Comparison of ENCODE assay signal across 1 cellular context in the genomic region with DNA sequence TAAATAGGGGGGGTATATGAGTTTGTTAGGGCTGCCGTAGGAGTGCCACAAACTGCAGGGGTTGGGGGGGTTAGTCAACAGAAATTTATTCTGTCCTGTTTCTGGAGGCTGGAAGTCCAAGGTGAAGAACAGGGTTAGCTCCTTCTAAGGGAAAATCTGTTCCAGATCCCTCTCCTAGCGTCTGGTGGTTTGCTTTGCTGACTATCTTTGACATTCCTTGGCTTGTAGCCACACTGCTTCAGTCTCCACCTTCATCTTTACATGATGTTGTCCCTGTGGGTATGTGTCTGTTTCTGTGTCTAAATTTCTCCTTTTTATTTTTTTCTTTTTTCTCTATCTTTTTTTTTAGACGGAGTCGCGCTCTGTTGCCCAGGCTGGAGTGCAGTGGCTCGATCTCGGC.
TF ChIP-seq lines count a peak whose summit lies in the region.

No MANE protein-coding gene starts in this region.

TF ChIP-seq in IMR-90, 13 proteins besides CTCF, POLR2A, EP300 and RAD21 (continued from another document):
- TF ChIP-seq, protein P1, sequence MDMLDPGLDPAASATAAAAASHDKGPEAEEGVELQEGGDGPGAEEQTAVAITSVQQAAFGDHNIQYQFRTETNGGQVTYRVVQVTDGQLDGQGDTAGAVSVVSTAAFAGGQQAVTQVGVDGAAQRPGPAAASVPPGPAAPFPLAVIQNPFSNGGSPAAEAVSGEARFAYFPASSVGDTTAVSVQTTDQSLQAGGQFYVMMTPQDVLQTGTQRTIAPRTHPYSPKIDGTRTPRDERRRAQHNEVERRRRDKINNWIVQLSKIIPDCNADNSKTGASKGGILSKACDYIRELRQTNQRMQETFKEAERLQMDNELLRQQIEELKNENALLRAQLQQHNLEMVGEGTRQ (IDR thresholded peaks at IDR 0.05; ENCODE audit: low read depth, low read length) = no peak
- no peak for TF ChIP-seq MAZ (IDR thresholded peaks at IDR 0.05; ENCODE audit: borderline replicate concordance, low read depth, low read length)
- TF ChIP-seq NFE2L2 (IDR thresholded peaks at IDR 0.05; ENCODE audit: low read depth, low read length) = no peak
- TF ChIP-seq RFX5 (IDR thresholded peaks at IDR 0.05; ENCODE audit: low read depth, low read length) = no peak
